Comparison of ENCODE assay signal across 33 cellular contexts in the genomic region with DNA sequence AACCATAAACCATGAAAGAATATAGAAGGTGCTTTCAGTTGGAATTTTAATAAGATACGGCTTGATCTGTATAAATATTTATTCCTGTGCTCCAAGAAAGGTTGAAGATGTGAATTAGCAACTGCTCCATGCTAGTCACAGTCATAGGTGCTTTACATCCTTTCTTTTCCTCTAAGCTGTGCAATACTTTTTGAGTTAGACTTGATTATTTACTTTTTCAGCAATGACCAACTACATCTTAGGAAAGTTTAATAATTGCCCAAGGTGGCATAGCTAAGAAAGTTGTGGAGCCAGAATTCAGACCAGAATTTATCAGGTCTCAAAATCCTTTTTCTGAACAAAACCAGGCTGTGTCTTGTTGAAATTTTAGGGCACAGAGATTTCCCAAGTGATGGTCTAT. TPM values are rescaled to one million over a fixed set of nuclear protein-coding genes. Genes with fewer than 3 reads are reported as not detected.
"Had no signal": no experiment of that assay in that cellular context is flagged by ENCODE, and none has a peak within 500 bp of the region (broad histone marks: within the 10 kb centered on the region; RNA-seq: fewer than 3 reads in every experiment).

No MANE protein-coding gene starts in this region.

- H3K4me3 Mint-ChIP-seq: activated B cell treated with CpG ODN at 0.5 μM for 24 hours; activated CD8-positive, alpha-beta T cell treated with anti-CD3 and anti-CD28 coated beads for 36 hours; activated naive CD4-positive, alpha-beta T cell treated with anti-CD3 and anti-CD28 coated beads for 36 hours; activated naive CD4-positive, alpha-beta T cell treated with anti-CD3 and anti-CD28 coated beads, Interleukin-2, amount 50 U/mL, for 24 hours; activated naive CD8-positive, alpha-beta T cell treated with anti-CD3 and anti-CD28 coated beads for 36 hours; activated naive CD8-positive, alpha-beta T cell treated with anti-CD3 and anti-CD28 coated beads, Interleukin-2, amount 50 U/mL, for 24 hours; activated T-cell treated with anti-CD3 and anti-CD28 coated beads, Interleukin-2, amount 50 U/mL, for 4 hours; activated T-helper 17 cell treated with anti-CD3 and anti-CD28 coated beads, Interleukin-2, amount 50 U/mL, for 72 hours; effector memory CD8-positive, alpha-beta T cell; T-helper 17 cell; T-helper 2 cell treated with Interferon-gamma antibody and Interleukin-4, amounts not matched to agents 5 μg/mL and 100 μg/mL, for 36 hours had no signal

- H3K9me3 Mint-ChIP-seq: activated B cell treated with CpG ODN at 0.5 μM for 24 hours; activated CD8-positive, alpha-beta T cell treated with anti-CD3 and anti-CD28 coated beads for 36 hours; activated naive CD4-positive, alpha-beta T cell treated with anti-CD3 and anti-CD28 coated beads for 36 hours; activated naive CD4-positive, alpha-beta T cell treated with anti-CD3 and anti-CD28 coated beads, Interleukin-2, amount 50 U/mL, for 24 hours; activated T-cell treated with anti-CD3 and anti-CD28 coated beads, Interleukin-2, amount 50 U/mL, for 4 hours; effector memory CD8-positive, alpha-beta T cell; T-helper 2 cell treated with Interferon-gamma antibody and Interleukin-4, amounts not matched to agents 5 μg/mL and 100 μg/mL, for 36 hours had no signal

- H3K4me1 ChIP-seq: adrenal gland, gastrocnemius medialis, heart left ventricle had no signal

- H3K27me3 ChIP-seq: adrenal gland, body of pancreas, foreskin keratinocyte, gastrocnemius medialis had no signal

- H3K4me3 ChIP-seq: adrenal gland, body of pancreas, gastrocnemius medialis, heart left ventricle had no signal

- H3K4me1 Mint-ChIP-seq: activated B cell treated with CpG ODN at 0.5 μM for 24 hours; activated naive CD4-positive, alpha-beta T cell treated with anti-CD3 and anti-CD28 coated beads, Interleukin-2, amount 50 U/mL, for 24 hours; activated naive CD8-positive, alpha-beta T cell treated with anti-CD3 and anti-CD28 coated beads for 36 hours; activated naive CD8-positive, alpha-beta T cell treated with anti-CD3 and anti-CD28 coated beads, Interleukin-2, amount 50 U/mL, for 24 hours; activated T-helper 17 cell treated with anti-CD3 and anti-CD28 coated beads, Interleukin-2, amount 50 U/mL, for 72 hours; T-helper 17 cell had no signal

- H3K27ac ChIP-seq: adrenal gland, body of pancreas, epithelial cell of prostate, foreskin keratinocyte, gastrocnemius medialis, heart left ventricle, WERI-Rb-1 had no signal

- H3K36me3 Mint-ChIP-seq: activated naive CD4-positive, alpha-beta T cell treated with anti-CD3 and anti-CD28 coated beads, Interleukin-2, amount 50 U/mL, for 24 hours; activated naive CD8-positive, alpha-beta T cell treated with anti-CD3 and anti-CD28 coated beads for 36 hours had no signal

- H3K27ac Mint-ChIP-seq: activated B cell treated with CpG ODN at 0.5 μM for 24 hours; activated CD8-positive, alpha-beta T cell treated with anti-CD3 and anti-CD28 coated beads for 36 hours; activated naive CD4-positive, alpha-beta T cell treated with anti-CD3 and anti-CD28 coated beads for 36 hours; activated naive CD4-positive, alpha-beta T cell treated with anti-CD3 and anti-CD28 coated beads, Interleukin-2, amount 50 U/mL, for 24 hours; activated naive CD8-positive, alpha-beta T cell treated with anti-CD3 and anti-CD28 coated beads for 36 hours; activated naive CD8-positive, alpha-beta T cell treated with anti-CD3 and anti-CD28 coated beads, Interleukin-2, amount 50 U/mL, for 24 hours; activated T-helper 17 cell treated with anti-CD3 and anti-CD28 coated beads, Interleukin-2, amount 50 U/mL, for 72 hours; effector memory CD8-positive, alpha-beta T cell; T-helper 17 cell; T-helper 2 cell treated with Interferon-gamma antibody and Interleukin-4, amounts not matched to agents 5 μg/mL and 100 μg/mL, for 36 hours had no signal

- H3K27me3 Mint-ChIP-seq: activated B cell treated with CpG ODN at 0.5 μM for 24 hours; activated naive CD4-positive, alpha-beta T cell treated with anti-CD3 and anti-CD28 coated beads, Interleukin-2, amount 50 U/mL, for 24 hours; activated naive CD8-positive, alpha-beta T cell treated with anti-CD3 and anti-CD28 coated beads for 36 hours; activated naive CD8-positive, alpha-beta T cell treated with anti-CD3 and anti-CD28 coated beads, Interleukin-2, amount 50 U/mL, for 24 hours; activated T-helper 17 cell treated with anti-CD3 and anti-CD28 coated beads, Interleukin-2, amount 50 U/mL, for 72 hours; effector memory CD8-positive, alpha-beta T cell had no signal

- H3K9me3 ChIP-seq: adrenal gland, body of pancreas, gastrocnemius medialis, heart left ventricle had no signal

- DNase-seq: activated B cell treated with CpG ODN at 0.5 μM for 24 hours; activated CD4-positive, alpha-beta T cell treated with anti-CD3 and anti-CD28 coated beads for 48 hours; activated CD4-positive, alpha-beta T cell treated with anti-CD3 and anti-CD28 coated beads, Interleukin-2, amount 50 U/mL, for 1 hour; activated CD4-positive, alpha-beta T cell treated with anti-CD3 and anti-CD28 coated beads, Interleukin-2, amount 50 U/mL, for 48 hours; activated CD8-positive, alpha-beta memory T cell treated with anti-CD3 and anti-CD28 coated beads for 24 hours; activated CD8-positive, alpha-beta T cell treated with anti-CD3 and anti-CD28 coated beads for 36 hours; activated effector memory CD4-positive, alpha-beta T cell treated with anti-CD3 and anti-CD28 coated beads, Interleukin-2, amount 50 U/mL, for 16 hours; activated naive CD4-positive, alpha-beta T cell treated with anti-CD3 and anti-CD28 coated beads for 36 hours; activated naive CD8-positive, alpha-beta T cell treated with anti-CD3 and anti-CD28 coated beads for 36 hours; activated naive CD8-positive, alpha-beta T cell treated with anti-CD3 and anti-CD28 coated beads, Interleukin-2, amount 50 U/mL, for 24 hours; activated T-cell treated with anti-CD3 and anti-CD28 coated beads, Interleukin-2, amount 50 U/mL, for 4 hours; adrenal gland; amygdala; aorta; body of pancreas; caudate nucleus; cortex of kidney; dermis blood vessel endothelial cell; effector CD4-positive, alpha-beta T cell; effector memory CD8-positive, alpha-beta T cell; foreskin keratinocyte; gastrocnemius medialis; glutamatergic neuron; heart left ventricle; T-helper 1 cell; T-helper 17 cell; T1000; WERI-Rb-1 had no signal

- H3K36me3 ChIP-seq: adrenal gland, gastrocnemius medialis, heart left ventricle, WERI-Rb-1 had no signal

RNA-seq across cellular contexts. Expression of a gene that starts 13.7 kb away (rescaled TPM):
- total RNA-seq: activated B cell treated with CpG ODN at 0.5 μM for 24 hours; activated CD8-positive, alpha-beta T cell treated with anti-CD3 and anti-CD28 coated beads for 36 hours; activated naive CD4-positive, alpha-beta T cell treated with anti-CD3 and anti-CD28 coated beads for 36 hours; activated naive CD8-positive, alpha-beta T cell treated with anti-CD3 and anti-CD28 coated beads for 36 hours; activated T-cell treated with anti-CD3 and anti-CD28 coated beads, Interleukin-2, amount 50 U/mL, for 4 hours; activated T-helper 17 cell treated with anti-CD3 and anti-CD28 coated beads, Interleukin-2, amount 50 U/mL, for 72 hours; endothelial cell of umbilical vein had no signal
